ENCODE assay signal across 8 cellular contexts in genomic region chr19:20077791-20078463, GRCh38. TPM values are rescaled to one million over a fixed set of nuclear protein-coding genes. Genes with fewer than 3 reads are reported as not detected.
DNase-seq lines count a peak whose midpoint lies in the region; ATAC-seq and TF ChIP-seq lines count a peak whose summit lies in the region.

TSS of gene ZNF90 (plus strand) at chr19:20078000. CDS start at chr19:20078133, 133 bp downstream.

- H3K36me3 ChIP-seq in spleen, result no peaks in the 10 kb centered on the region

- intact Hi-C loops in spleen (cut with DNase I; ENCODE audit: low total_unique reads), result no loop called here

- ATAC-seq in GM19455 (IDR thresholded peaks at IDR 0.05; ENCODE audit: unreplicated experiment), result peak; percentile 92

- TF ChIP-seq POLR2A in spleen (IDR thresholded peaks at IDR 0.05), result no peak

- 1 to 2% (median 1%) methylated on average over 15 to 28 of the region's 28 CpGs for WGBS in spleen, 5 donors

- DNase-seq in C1 segment of cervical spinal cord (lab: John Stamatoyannopoulos, UW) (peak; percentile 45 to 94 (median 84)), HS-5 (ENCODE audit: low read depth) (peak; percentile 89), cerebellar cortex (ENCODE audit: low spot score) (peak; percentile 96), islet precursor cell (peak; percentile 98), spleen (peak; percentile 90), NCI-H345 treated with DMSO at 0.1 percent for 48 hours (lab: John Stamatoyannopoulos, UW; ENCODE audit: unreplicated experiment) (no peak)
- peak; percentile 61 to 70 (median 69) for DNase-seq in activated CD4-positive, CD25-positive, alpha-beta regulatory T cell (lab: John Stamatoyannopoulos, UW)

- peaks cover 4 to 23% (median 14%) of the 10 kb centered on the region in 6 donors for H3K4me1 ChIP-seq in spleen

- peak within 1 kb of the TSS in 4 of 8 donors; percentile 40 to 61 (median 42) for H3K27ac ChIP-seq in spleen

- peak within 1 kb of the TSS; percentile 38 to 81 (median 62) for H3K4me3 ChIP-seq in spleen

- no peaks in the 10 kb centered on the region for H3K27me3 ChIP-seq in spleen (replicated peaks in 1 of 7)

- peaks cover 0 to 3% (median 0%) of the 10 kb centered on the region in 8 donors for H3K9me3 ChIP-seq in spleen

- TF ChIP-seq CTCF in spleen (IDR thresholded peaks at IDR 0.05 in 8 of 11, conservative IDR thresholded peaks at IDR 0.05 in 3 of 11), result no peak

RNA-seq across cellular contexts. Expression of gene ZNF90, which starts in this region (rescaled TPM):
- total RNA-seq in spleen, result 10 to 100 TPM in 2 of 7 donors, 1 to 10 TPM in 5; 2.7 to 12.3 (median 5.1) TPM
- polyA plus RNA-seq in spleen, result 1 to 10 TPM; 2.9 to 3.9 (median 2.9) TPM
